ENCODE assay signal across 22 cellular contexts in genomic region chr1:89894802-89895201, GRCh38.
DNase-seq lines count a peak whose midpoint lies in the region; ATAC-seq, FAIRE-seq and TF ChIP-seq lines count a peak whose summit lies in the region.
"Had no signal": no experiment of that assay in that cellular context is flagged by ENCODE, and none has a peak within 500 bp of the region (broad histone marks: within the 10 kb centered on the region; RNA-seq: fewer than 3 reads in every experiment).

No MANE protein-coding gene starts in this region.

- H3K27ac ChIP-seq in right cardiac atrium (ENCODE audit: low read length) (no peak overlapping the region), astrocyte (ENCODE audit: low read depth, low read length) (peak overlapping the region; percentile 72), smooth muscle cell (ENCODE audit: low read depth) (peak overlapping the region; percentile 48), SJCRH30 (no peak overlapping the region)
- H3K27ac ChIP-seq: 22Rv1, Peyer's patch had no signal

- no peak for TF ChIP-seq CTCF in astrocyte (IDR thresholded peaks at IDR 0.05; ENCODE audit: insufficient read depth, low read depth, low read length)
- TF ChIP-seq CTCF in smooth muscle cell (IDR thresholded peaks at IDR 0.05; ENCODE audit: borderline replicate concordance, insufficient read depth, poor library complexity, severe bottlenecking) = no peak

- H3K9me3 ChIP-seq in right cardiac atrium (ENCODE audit: control insufficient read depth, low read length) (no peaks in the 10 kb centered on the region), astrocyte (ENCODE audit: insufficient read depth, low read depth, low read length) (no peaks in the 10 kb centered on the region), smooth muscle cell (replicated peaks; ENCODE audit: low read depth) (no peaks in the 10 kb centered on the region), SJCRH30 (replicated peaks) (no peaks in the 10 kb centered on the region)
- H3K9me3 ChIP-seq: Peyer's patch had no signal

- H3K27me3 Mint-ChIP-seq in astrocyte (ENCODE audit: low read depth, unreplicated experiment) = no peaks in the 10 kb centered on the region

- H3K4me1 ChIP-seq in right cardiac atrium (ENCODE audit: control insufficient read depth, insufficient read depth, low read length) = peaks cover 2% of the 10 kb centered on the region
- peaks cover 20% of the 10 kb centered on the region for H3K4me1 ChIP-seq in astrocyte (ENCODE audit: insufficient read depth, low read length)
- H3K4me1 ChIP-seq in smooth muscle cell (ENCODE audit: low read depth) = peaks cover 16% of the 10 kb centered on the region
- peaks cover 3% of the 10 kb centered on the region; the same call in 1 of the 2 replicates for H3K4me1 ChIP-seq in SJCRH30
- H3K4me1 ChIP-seq: Peyer's patch had no signal

- H3K9ac ChIP-seq in astrocyte (ENCODE audit: low read length) (no peak overlapping the region), smooth muscle cell (ENCODE audit: low read depth) (no peak overlapping the region)

- 67% methylated on average over 3 of the region's 3 CpGs for WGBS in right cardiac atrium
- WGBS in smooth muscle cell (ENCODE audit: low lambda C conversion rate) = 95% methylated on average over 3 of the region's 3 CpGs

- no peaks in the 10 kb centered on the region for H3K27me3 ChIP-seq in right cardiac atrium (ENCODE audit: control insufficient read depth, insufficient read depth)
- H3K27me3 ChIP-seq in astrocyte (ENCODE audit: insufficient read depth, low read length) = no peaks in the 10 kb centered on the region
- no peaks in the 10 kb centered on the region for H3K27me3 ChIP-seq in smooth muscle cell (ENCODE audit: low read depth)
- H3K27me3 ChIP-seq in SJCRH30 = no peaks in the 10 kb centered on the region
- H3K27me3 ChIP-seq: Peyer's patch had no signal

- DNase-seq in left ventricle myocardium superior = no peak
- no peak for DNase-seq in right cardiac atrium
- no peak for DNase-seq in astrocyte (ENCODE audit: low read depth)
- peak; percentile 56 for DNase-seq in iris pigment epithelial cell (ENCODE audit: low read depth)
- DNase-seq in smooth muscle cell (lab: John Stamatoyannopoulos, UW; ENCODE audit: unreplicated experiment) = no peak
- no peak for DNase-seq in SJCRH30
- no peak for DNase-seq in germinal center (ENCODE audit: low spot score)
- DNase-seq in kidney glomerular epithelial cell (lab: John Stamatoyannopoulos, UW) = no peak
- DNase-seq: AML-193, C1 segment of cervical spinal cord, GOT3, KG1, NCI-H1092, NCI-H1436 treated with DMSO at 0.1 percent for 48 hours, NCI-H2029, NCI-H524 treated with DMSO at 0.1 percent for 48 hours, NCI-H82, Peyer's patch had no signal

- H3K4me2 ChIP-seq in astrocyte (ENCODE audit: low read length) (peak overlapping the region; percentile 49), smooth muscle cell (no peak overlapping the region)

- ATAC-seq in left ventricle myocardium superior (peak; percentile 14), right cardiac atrium (no peak)
- ATAC-seq: HCT116, HepG2 had no signal

- intact Hi-C loops in left ventricle myocardium superior (cut with micrococcal nuclease) (no loop called here), right cardiac atrium (cut with DNase I) (loop anchor here in 1 of 4 donors (10.0 kb wide), 1 partner anchor 50 kb away; no protein-coding TSS in a partner anchor)

- H3F3A ChIP-seq in smooth muscle cell (ENCODE audit: low read depth) = peaks cover 16% of the 10 kb centered on the region

- FAIRE-seq in astrocyte (lab: Jason Lieb, UNC) = no peak
- FAIRE-seq: GM12892, HepG2 had no signal

- peaks cover 5% of the 10 kb centered on the region for H3K9me3 Mint-ChIP-seq in astrocyte (ENCODE audit: unreplicated experiment)

- H3K4me3 Mint-ChIP-seq in astrocyte (ENCODE audit: unreplicated experiment) = no peak overlapping the region

- peaks cover 6% of the 10 kb centered on the region for H3K36me3 Mint-ChIP-seq in astrocyte (ENCODE audit: low read depth, unreplicated experiment)

- H3K36me3 ChIP-seq in astrocyte (ENCODE audit: insufficient read depth, low read length) (no peaks in the 10 kb centered on the region), smooth muscle cell (ENCODE audit: low read depth) (no peaks in the 10 kb centered on the region), SJCRH30 (no peaks in the 10 kb centered on the region)
- H3K36me3 ChIP-seq: Peyer's patch had no signal

- H3K4me3 ChIP-seq in right cardiac atrium (ENCODE audit: low read length) = no peak overlapping the region
- no peak overlapping the region for H3K4me3 ChIP-seq in astrocyte (ENCODE audit: insufficient read depth, low read depth, low read length)
- no peak overlapping the region for H3K4me3 ChIP-seq in smooth muscle cell
- no peak overlapping the region for H3K4me3 ChIP-seq in SJCRH30
- H3K4me3 ChIP-seq: Peyer's patch had no signal

- H3K27ac Mint-ChIP-seq in astrocyte (ENCODE audit: unreplicated experiment) = no peak overlapping the region

- no peaks in the 10 kb centered on the region for H4K20me1 ChIP-seq in astrocyte (ENCODE audit: insufficient read depth, low read length)
- H4K20me1 ChIP-seq in smooth muscle cell (ENCODE audit: low read depth) = no peaks in the 10 kb centered on the region

- H3K4me1 Mint-ChIP-seq in astrocyte (ENCODE audit: low read depth, unreplicated experiment) = peaks cover 29% of the 10 kb centered on the region

- H2AFZ ChIP-seq in astrocyte (ENCODE audit: low read depth, low read length) (no peak overlapping the region), smooth muscle cell (ENCODE audit: low read depth) (no peak overlapping the region)

- H3K79me2 ChIP-seq in astrocyte (ENCODE audit: insufficient read depth, low read length) = peaks cover 8% of the 10 kb centered on the region
- H3K79me2 ChIP-seq in smooth muscle cell (ENCODE audit: low read depth) = no peaks in the 10 kb centered on the region

Comparison
In these comparisons a context has a peak if more than half of its experiments do, and no peak if none do; other contexts are left out.
1. H3K27ac ChIP-seq: peak in astrocyte (single experiment) and smooth muscle cell (single experiment); none in right cardiac atrium (single experiment) and SJCRH30 (single experiment).